In the genomic region with DNA sequence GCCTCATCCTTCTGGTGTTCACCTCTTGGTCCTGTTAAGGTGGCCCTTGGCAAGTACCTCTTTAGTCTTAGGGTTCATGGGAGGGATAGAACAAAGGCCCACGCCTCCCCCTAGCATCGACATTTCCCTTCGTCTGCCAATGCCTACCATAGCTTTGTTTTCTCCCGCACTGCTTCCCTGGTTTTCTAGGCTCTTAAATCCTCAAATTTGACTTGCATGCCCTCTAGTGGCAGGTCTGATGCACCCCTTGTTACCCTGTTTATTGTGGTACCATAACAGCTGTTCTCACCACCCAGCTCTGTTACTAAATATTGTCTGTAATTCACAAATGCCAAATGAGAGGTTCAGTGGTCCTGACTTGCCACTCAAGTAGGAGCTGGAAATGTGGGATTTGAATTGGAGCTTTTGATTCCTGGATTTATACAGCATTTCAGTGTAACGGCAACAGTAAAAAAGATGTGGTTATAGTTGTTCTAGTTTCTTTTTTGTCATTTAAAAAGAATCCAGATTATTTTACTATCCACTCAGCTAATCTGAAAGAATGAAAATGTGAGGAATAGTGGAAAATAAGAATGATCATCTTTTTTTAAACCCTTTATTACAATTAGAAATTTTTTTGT, we compare ENCODE assay signal across 8 cellular contexts.
A peak's percentile ranks its signal among the peaks of the same experiment; 100 is the strongest.
DNase-seq lines count a peak whose midpoint lies in the region; ATAC-seq and TF ChIP-seq lines count a peak whose summit lies in the region.

No MANE protein-coding gene starts in this region.

- H3K36me3 Mint-ChIP-seq in activated T-helper 2 cell treated with anti-CD3 and anti-CD28 coated beads, Interferon-gamma antibody, Interleukin-2, Interleukin-4, amounts not matched to agents 10 μg/mL and 5 μg/mL and 100 μg/mL, durations not matched to agents 14 hours and 24 hours and 36 hours (ENCODE audit: low read depth): no peaks in the 10 kb centered on the region

- no peaks in the 10 kb centered on the region for H3F3A ChIP-seq in PC-9 (ENCODE audit: insufficient read depth, low read depth)

- TF ChIP-seq EP300 in gastroesophageal sphincter (IDR thresholded peaks at IDR 0.05) (no peak), ovary (IDR thresholded peaks at IDR 0.05) (no peak)

- H3K4me3 Mint-ChIP-seq in activated T-helper 2 cell treated with anti-CD3 and anti-CD28 coated beads, Interferon-gamma antibody, Interleukin-2, Interleukin-4, amounts not matched to agents 10 μg/mL and 5 μg/mL and 100 μg/mL, durations not matched to agents 14 hours and 24 hours and 36 hours (ENCODE audit: low read depth): no peak overlapping the region

- peaks cover 2% of the 10 kb centered on the region for H3K4me1 Mint-ChIP-seq in activated T-helper 2 cell treated with anti-CD3 and anti-CD28 coated beads, Interferon-gamma antibody, Interleukin-2, Interleukin-4, amounts not matched to agents 10 μg/mL and 5 μg/mL and 100 μg/mL, durations not matched to agents 14 hours and 24 hours and 36 hours (ENCODE audit: low read depth)

- ATAC-seq in Right ventricle myocardium inferior (peak; percentile 62), gastroesophageal sphincter (peak; percentile 76), HG02840 (IDR thresholded peaks at IDR 0.05; ENCODE audit: low FRiP score, unreplicated experiment) (no peak)

- POLR2A ChIA-PET in PC-9 (lab: Charles Lee; ENCODE audit: unreplicated experiment): interaction anchor here (0.6 kb wide), 1 partner anchor 164 kb away, joined by 3 read pairs; no protein-coding TSS in a partner anchor

- H2AFZ ChIP-seq in PC-9: no peak overlapping the region

- intact Hi-C loops in Right ventricle myocardium inferior (cut with DNase I): loop anchor here (2.0 to 5.0 kb wide), 3 partner anchors 39 to 219 kb away; no protein-coding TSS in a partner anchor
- intact Hi-C loops in cardiac septum (cut with DNase I): loop anchor here (2.0 to 5.0 kb wide), 2 partner anchors 159 to 220 kb away; no protein-coding TSS in a partner anchor
- intact Hi-C loops in PC-9 (cut with micrococcal nuclease; ENCODE audit: unreplicated experiment): loop anchor here (1.0 to 5.0 kb wide), 4 partner anchors 99 to 220 kb away; partner anchors contain the start of gene REPS2
- intact Hi-C loops in activated T-helper 2 cell treated with anti-CD3 and anti-CD28 coated beads, Interferon-gamma antibody, Interleukin-2, Interleukin-4, amounts not matched to agents 10 μg/mL and 5 μg/mL and 100 μg/mL, durations not matched to agents 14 hours and 24 hours and 36 hours (cut with micrococcal nuclease): loop anchor here (1.0 kb wide), 2 partner anchors 163 to 220 kb away; no protein-coding TSS in a partner anchor
- intact Hi-C loops in ovary (cut with DNase I): loop anchor here in 2 of 4 donors (5.0 to 10.0 kb wide), 2 partner anchors 162 to 164 kb away; no protein-coding TSS in a partner anchor

- 14 to 43% methylated on average over 1 to 5 of the region's 5 CpGs for WGBS in gastroesophageal sphincter (ENCODE audit: low coverage in 1 of 2), 2 donors
- 22 to 31% (median 26%) methylated on average over 5 of the region's 5 CpGs for WGBS in ovary, 3 donors

- H3K36me3 ChIP-seq in PC-9 (ENCODE audit: low read depth) (no peaks in the 10 kb centered on the region), gastroesophageal sphincter (no peaks in the 10 kb centered on the region), ovary (no peaks in the 10 kb centered on the region)

- TF ChIP-seq POLR2A in gastroesophageal sphincter (IDR thresholded peaks at IDR 0.05) (no peak), ovary (IDR thresholded peaks at IDR 0.05) (no peak)

- H3K27me3 ChIP-seq in PC-9 (ENCODE audit: insufficient read depth, low read depth) (no peaks in the 10 kb centered on the region), gastroesophageal sphincter (no peaks in the 10 kb centered on the region), ovary (no peaks in the 10 kb centered on the region)

- H3K4me1 ChIP-seq in PC-9 (replicated peaks; ENCODE audit: insufficient read depth): no peaks in the 10 kb centered on the region
- peaks cover 0 to 17% (median 0%) of the 10 kb centered on the region in 3 donors for H3K4me1 ChIP-seq in gastroesophageal sphincter
- H3K4me1 ChIP-seq in ovary (ENCODE audit: insufficient read depth): no peaks in the 10 kb centered on the region

- no peaks in the 10 kb centered on the region for H4K20me1 ChIP-seq in PC-9 (ENCODE audit: insufficient read depth)

- no peak overlapping the region for H3K27ac ChIP-seq in PC-9
- H3K27ac ChIP-seq in gastroesophageal sphincter: no peak overlapping the region
- H3K27ac ChIP-seq in ovary: no peak overlapping the region

- H3K4me3 ChIP-seq in PC-9 (no peak overlapping the region), gastroesophageal sphincter (no peak overlapping the region), ovary (no peak overlapping the region)

- CTCF ChIA-PET in PC-9 (lab: Charles Lee): interaction anchor here (0.6 to 2.7 kb wide), 7 partner anchors 8 to 220 kb away, joined by 3 to 40 read pairs (median 5); partner anchors contain the start of gene REPS2

- H3K4me2 ChIP-seq in PC-9: no peak overlapping the region

- no peaks in the 10 kb centered on the region for H3K9me3 Mint-ChIP-seq in activated T-helper 2 cell treated with anti-CD3 and anti-CD28 coated beads, Interferon-gamma antibody, Interleukin-2, Interleukin-4, amounts not matched to agents 10 μg/mL and 5 μg/mL and 100 μg/mL, durations not matched to agents 14 hours and 24 hours and 36 hours

- TF ChIP-seq CTCF in PC-9 (conservative IDR thresholded peaks at IDR 0.05) (peak; percentile 82), gastroesophageal sphincter (IDR thresholded peaks at IDR 0.05) (peak; percentile 39 to 77 (median 72)), ovary (IDR thresholded peaks at IDR 0.05) (peak in 2 of 3 donors; percentile 62 to 66)

- H3K9me3 ChIP-seq in PC-9 (ENCODE audit: insufficient read depth, low read depth) (no peaks in the 10 kb centered on the region), gastroesophageal sphincter (no peaks in the 10 kb centered on the region), ovary (no peaks in the 10 kb centered on the region)

- H3K79me2 ChIP-seq in PC-9 (ENCODE audit: low read depth): no peaks in the 10 kb centered on the region

- H3K27me3 Mint-ChIP-seq in activated T-helper 2 cell treated with anti-CD3 and anti-CD28 coated beads, Interferon-gamma antibody, Interleukin-2, Interleukin-4, amounts not matched to agents 10 μg/mL and 5 μg/mL and 100 μg/mL, durations not matched to agents 14 hours and 24 hours and 36 hours (ENCODE audit: low read depth): peaks cover 2% of the 10 kb centered on the region

- BruUV-seq in PC-9 (replicated peaks; lab: Mats Ljungman, UMichigan): no TSS peak

- no peak for DNase-seq in Right ventricle myocardium inferior (ENCODE audit: missing footprints)
- no peak for DNase-seq in cardiac septum (ENCODE audit: low spot score)
- DNase-seq in LoVo (ENCODE audit: low spot score): peak; percentile 58
- DNase-seq in PC-9: peak; percentile 51 to 55
- DNase-seq in activated T-helper 2 cell treated with anti-CD3 and anti-CD28 coated beads, Interferon-gamma antibody, Interleukin-2, Interleukin-4, amounts not matched to agents 10 μg/mL and 5 μg/mL and 100 μg/mL, durations not matched to agents 14 hours and 24 hours and 36 hours (ENCODE audit: low spot score): peak; percentile 8
- peak; percentile 41 to 76 (median 57) for DNase-seq in ovary

- H3K9me2 ChIP-seq in PC-9 (ENCODE audit: insufficient read depth): no peaks in the 10 kb centered on the region

- no peak overlapping the region for H3K27ac Mint-ChIP-seq in activated T-helper 2 cell treated with anti-CD3 and anti-CD28 coated beads, Interferon-gamma antibody, Interleukin-2, Interleukin-4, amounts not matched to agents 10 μg/mL and 5 μg/mL and 100 μg/mL, durations not matched to agents 14 hours and 24 hours and 36 hours

Comparison
In these comparisons a context has a peak if more than half of its experiments do, and no peak if none do; other contexts are left out.
1. DNase-seq: peak in LoVo (single experiment), PC-9 (2 of 2), activated T-helper 2 cell treated with anti-CD3 and anti-CD28 coated beads, Interferon-gamma antibody, Interleukin-2, Interleukin-4, amounts not matched to agents 10 μg/mL and 5 μg/mL and 100 μg/mL, durations not matched to agents 14 hours and 24 hours and 36 hours (single experiment) and ovary (5 of 5); none in Right ventricle myocardium inferior (single experiment) and cardiac septum (single experiment).
2. Peak in every context shown above with its lines, with median percentiles within 50 percentile points of each other: CTCF ChIP-seq.